ENCODE assay signal across 24 cellular contexts in the genomic region with DNA sequence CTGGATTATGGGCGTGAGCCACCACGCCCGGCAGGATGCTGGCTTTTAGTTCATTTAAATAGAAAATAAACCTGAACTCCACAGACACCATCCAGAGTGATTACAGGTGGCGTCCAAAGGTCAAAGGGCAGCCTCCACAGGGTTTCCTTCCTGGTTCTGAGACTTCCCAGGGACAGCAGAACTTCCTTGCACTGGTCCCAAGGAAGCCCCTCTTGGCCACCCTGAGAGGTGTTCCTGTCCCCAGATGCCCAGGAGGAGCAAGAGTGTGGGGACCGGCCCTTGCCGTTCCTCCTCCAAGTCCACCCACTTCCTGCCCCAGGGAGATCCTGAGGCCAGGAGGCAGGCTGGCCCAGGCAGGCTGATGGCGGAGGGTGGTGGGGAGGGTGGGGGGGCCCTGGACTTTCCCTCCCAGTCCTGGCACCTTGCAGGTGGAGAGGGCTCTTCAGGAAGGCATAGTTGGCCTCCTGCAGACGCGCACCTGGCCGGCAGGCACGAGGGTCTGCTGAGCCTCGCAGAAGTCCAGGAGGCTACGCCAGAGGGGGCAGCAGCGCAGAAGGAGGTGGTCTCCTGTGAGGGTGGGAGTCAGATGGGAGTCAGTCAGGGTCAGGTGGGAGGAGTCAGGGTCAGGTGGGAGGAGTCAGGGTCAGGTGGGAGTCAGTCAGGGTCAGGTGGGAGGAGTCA. TPM values are rescaled to one million over a fixed set of nuclear protein-coding genes. Genes with fewer than 3 reads are reported as not detected.
DNase-seq lines count a peak whose midpoint lies in the region; ATAC-seq and TF ChIP-seq lines count a peak whose summit lies in the region.
"Had no signal": no experiment of that assay in that cellular context is flagged by ENCODE, and none has a peak within 500 bp of the region (broad histone marks: within the 10 kb centered on the region; RNA-seq: fewer than 3 reads in every experiment).

No MANE protein-coding gene starts in this region.

- peaks cover 5% of the 10 kb centered on the region for H3K4me1 Mint-ChIP-seq in T-helper 17 cell
- H3K4me1 Mint-ChIP-seq in effector memory CD8-positive, alpha-beta T cell (ENCODE audit: low read depth in 2 of 2), result peaks cover 3 to 6% of the 10 kb centered on the region in 2 donors
- peaks cover 15% of the 10 kb centered on the region for H3K4me1 Mint-ChIP-seq in stimulated activated memory B cell treated with anti-CD40 and anti-IgM and Interleukin-4, amounts not matched to agents 10 μg/mL and 1 μg/mL and 100 μg/mL, for 72 hours
- H3K4me1 Mint-ChIP-seq in activated naive CD8-positive, alpha-beta T cell treated with anti-CD3 and anti-CD28 coated beads for 36 hours, result no peaks in the 10 kb centered on the region

- DNase-seq in H7 (peak; percentile 85), T-helper 17 cell (no peak), dorsolateral prefrontal cortex (no peak), esophagus squamous epithelium (lab: John Stamatoyannopoulos, UW) (no peak)
- no peak for DNase-seq in effector memory CD8-positive, alpha-beta T cell
- no peak for DNase-seq in activated naive CD8-positive, alpha-beta T cell treated with anti-CD3 and anti-CD28 coated beads for 36 hours
- DNase-seq: C1 segment of cervical spinal cord, GOT3, KG1, NCI-H1048, NCI-H1417, NCI-H1694, NCI-H2081, NCI-H2227 treated with DMSO at 0.1 percent for 48 hours, NCI-H526 treated with DMSO at 0.1 percent for 48 hours, SHP77 treated with DMSO at 0.1 percent for 48 hours had no signal

- H3K4me1 ChIP-seq in esophagus squamous epithelium, result peaks cover 4 to 7% (median 7%) of the 10 kb centered on the region in 3 donors
- H3K4me1 ChIP-seq: Caco-2 had no signal

- H3K4me3 ChIP-seq in H7 (ENCODE audit: insufficient read depth, low read depth, low read length) (no peak overlapping the region), dorsolateral prefrontal cortex (no peak overlapping the region), esophagus squamous epithelium (no peak overlapping the region)
- H3K4me3 ChIP-seq: A549 had no signal

- peaks cover 0 to 1% of the 10 kb centered on the region in 2 donors for H3K9me3 Mint-ChIP-seq in effector memory CD8-positive, alpha-beta T cell
- H3K9me3 Mint-ChIP-seq in stimulated activated memory B cell treated with anti-CD40 and anti-IgM and Interleukin-4, amounts not matched to agents 10 μg/mL and 1 μg/mL and 100 μg/mL, for 72 hours, result peaks cover 3% of the 10 kb centered on the region
- H3K9me3 Mint-ChIP-seq in activated naive CD8-positive, alpha-beta T cell treated with anti-CD3 and anti-CD28 coated beads for 36 hours, result no peaks in the 10 kb centered on the region
- H3K9me3 Mint-ChIP-seq: CD8-positive, alpha-beta T cell had no signal

- intact Hi-C loops in dorsolateral prefrontal cortex (cut with DNase I), result no loop called here
- intact Hi-C loops in esophagus squamous epithelium (cut with DNase I), result no loop called here

- no peak overlapping the region for H3K27ac Mint-ChIP-seq in T-helper 17 cell
- peak overlapping the region; percentile 69 to 88 for H3K27ac Mint-ChIP-seq in effector memory CD8-positive, alpha-beta T cell
- peak overlapping the region; percentile 48 for H3K27ac Mint-ChIP-seq in stimulated activated memory B cell treated with anti-CD40 and anti-IgM and Interleukin-4, amounts not matched to agents 10 μg/mL and 1 μg/mL and 100 μg/mL, for 72 hours
- no peak overlapping the region for H3K27ac Mint-ChIP-seq in activated naive CD8-positive, alpha-beta T cell treated with anti-CD3 and anti-CD28 coated beads for 36 hours
- H3K27ac Mint-ChIP-seq: CD8-positive, alpha-beta T cell had no signal

- H3K27ac ChIP-seq in dorsolateral prefrontal cortex (no peak overlapping the region), esophagus squamous epithelium (no peak overlapping the region)
- H3K27ac ChIP-seq: A549 had no signal

- no peaks in the 10 kb centered on the region for H3K9me3 ChIP-seq in T-helper 17 cell (ENCODE audit: control insufficient read depth, low read length, poor library complexity, severe bottlenecking)
- no peaks in the 10 kb centered on the region for H3K9me3 ChIP-seq in esophagus squamous epithelium
- H3K9me3 ChIP-seq: A549 had no signal

- H3K4me3 Mint-ChIP-seq in T-helper 17 cell, result no peak overlapping the region
- H3K4me3 Mint-ChIP-seq in effector memory CD8-positive, alpha-beta T cell, result peak overlapping the region in 1 of 2 donors; percentile 37
- no peak overlapping the region for H3K4me3 Mint-ChIP-seq in stimulated activated memory B cell treated with anti-CD40 and anti-IgM and Interleukin-4, amounts not matched to agents 10 μg/mL and 1 μg/mL and 100 μg/mL, for 72 hours
- H3K4me3 Mint-ChIP-seq in activated naive CD8-positive, alpha-beta T cell treated with anti-CD3 and anti-CD28 coated beads for 36 hours, result no peak overlapping the region
- H3K4me3 Mint-ChIP-seq: CD8-positive, alpha-beta T cell had no signal

- no peak for TF ChIP-seq CTCF in dorsolateral prefrontal cortex (IDR thresholded peaks at IDR 0.05 in 54 of 56, conservative IDR thresholded peaks at IDR 0.05 in 2 of 56; ENCODE audit: low read depth in 1 of 56, partially characterized antibody in 56 of 56)
- TF ChIP-seq CTCF in esophagus squamous epithelium (IDR thresholded peaks at IDR 0.05), result no peak

- peaks cover 4% of the 10 kb centered on the region for H3K36me3 Mint-ChIP-seq in T-helper 17 cell (ENCODE audit: low read depth)
- H3K36me3 Mint-ChIP-seq in effector memory CD8-positive, alpha-beta T cell (ENCODE audit: insufficient read depth), result peaks cover 17% of the 10 kb centered on the region
- peaks cover 23% of the 10 kb centered on the region for H3K36me3 Mint-ChIP-seq in stimulated activated memory B cell treated with anti-CD40 and anti-IgM and Interleukin-4, amounts not matched to agents 10 μg/mL and 1 μg/mL and 100 μg/mL, for 72 hours
- no peaks in the 10 kb centered on the region for H3K36me3 Mint-ChIP-seq in activated naive CD8-positive, alpha-beta T cell treated with anti-CD3 and anti-CD28 coated beads for 36 hours

- no peak for TF ChIP-seq POLR2A in esophagus squamous epithelium (IDR thresholded peaks at IDR 0.05)

- H3K36me3 ChIP-seq in H7 (replicated peaks; ENCODE audit: control insufficient read depth, insufficient read depth, low read length) (no peaks in the 10 kb centered on the region; the same call in 1 of the 2 replicates), esophagus squamous epithelium (peaks cover 29 to 59% (median 38%) of the 10 kb centered on the region in 3 donors)

- no peaks in the 10 kb centered on the region for H3K27me3 Mint-ChIP-seq in T-helper 17 cell
- H3K27me3 Mint-ChIP-seq in effector memory CD8-positive, alpha-beta T cell, result no peaks in the 10 kb centered on the region
- H3K27me3 Mint-ChIP-seq in stimulated activated memory B cell treated with anti-CD40 and anti-IgM and Interleukin-4, amounts not matched to agents 10 μg/mL and 1 μg/mL and 100 μg/mL, for 72 hours, result no peaks in the 10 kb centered on the region
- no peaks in the 10 kb centered on the region for H3K27me3 Mint-ChIP-seq in activated naive CD8-positive, alpha-beta T cell treated with anti-CD3 and anti-CD28 coated beads for 36 hours

- ATAC-seq in T-helper 17 cell, result peak; percentile 19
- no peak for ATAC-seq in effector memory CD8-positive, alpha-beta T cell (replicated peaks)
- no peak for ATAC-seq in stimulated activated memory B cell treated with anti-CD40 and anti-IgM and Interleukin-4, amounts not matched to agents 10 μg/mL and 1 μg/mL and 100 μg/mL, for 72 hours
- ATAC-seq: A549; CD8-positive, alpha-beta T cell; HCT116; Panc1 had no signal

- WGBS in esophagus squamous epithelium, 2 donors, result 93 to 100% methylated on average over 7 to 10 of the region's 14 CpGs

- H3K27me3 ChIP-seq in H7 (ENCODE audit: control insufficient read depth, insufficient read depth, low read length) (peaks cover 3% of the 10 kb centered on the region), dorsolateral prefrontal cortex (peaks cover 0 to 5% (median 0%) of the 10 kb centered on the region in 45 donors), esophagus squamous epithelium (peaks cover 0 to 8% (median 0%) of the 10 kb centered on the region in 4 donors)

RNA-seq across cellular contexts. Expression of gene FNDC11, which starts 5.0 kb away (rescaled TPM):
- 6.4 and 8.0 TPM in 2 replicates for total RNA-seq in H7 (2014; rRNA removed; shearing (Covaris generic))
- total RNA-seq in T-helper 17 cell (under 1 TPM; 0.44 to 0.99 TPM), dorsolateral prefrontal cortex (1 to 10 TPM in 3 of 120 experiments, under 1 TPM in 50, not detected in 67; 0.13 to 2.1 (median 0.39) TPM), esophagus squamous epithelium (under 1 TPM in 1 of 4 donors, not detected in 3; under 0.01 TPM)
- under 1 TPM; 0.10 to 0.20 TPM for total RNA-seq in activated naive CD8-positive, alpha-beta T cell treated with anti-CD3 and anti-CD28 coated beads for 36 hours
- total RNA-seq: Caco-2, HT1080 had no signal

RNA-seq across cellular contexts. Expression of gene SRMS, which starts 11.4 kb away (rescaled TPM):
- 0.21 and 0.33 TPM in 2 replicates for total RNA-seq in H7 (2014; rRNA removed; shearing (Covaris generic))
- not detected for total RNA-seq in T-helper 17 cell
- not detected for total RNA-seq in activated naive CD8-positive, alpha-beta T cell treated with anti-CD3 and anti-CD28 coated beads for 36 hours
- not detected for total RNA-seq in dorsolateral prefrontal cortex
- not detected for total RNA-seq in esophagus squamous epithelium
- total RNA-seq: Caco-2; CD8-positive, alpha-beta T cell; HT1080; NCI-H460 had no signal

RNA-seq across cellular contexts. Expression of gene HELZ2, which starts 15.1 kb away (rescaled TPM):
- 20.1 and 27.5 TPM in 2 replicates for total RNA-seq in H7 (2014; rRNA removed; shearing (Covaris generic))
- total RNA-seq in T-helper 17 cell, result 10 to 100 TPM; 48.0 to 54.8 TPM
- total RNA-seq in activated naive CD8-positive, alpha-beta T cell treated with anti-CD3 and anti-CD28 coated beads for 36 hours, result 10 to 100 TPM; 22.2 to 22.6 TPM
- total RNA-seq in dorsolateral prefrontal cortex, result 10 to 100 TPM in 39 of 120 experiments, 1 to 10 TPM in 81; 3.1 to 36.9 (median 8.3) TPM
- total RNA-seq in esophagus squamous epithelium, result 10 to 100 TPM; 23.7 to 37.6 (median 31.2) TPM

RNA-seq across cellular contexts. Expression of gene PTK6, which starts 21.8 kb away (rescaled TPM):
- total RNA-seq in H7 (2014; rRNA removed; shearing (Covaris generic)), result 0.14 and 0.30 TPM in 2 replicates
- total RNA-seq in T-helper 17 cell (under 1 TPM; 0.50 to 0.80 TPM), dorsolateral prefrontal cortex (under 1 TPM in 66 of 120 experiments, not detected in 54; 0.13 to 0.64 (median 0.24) TPM), esophagus squamous epithelium (100 to 1,000 TPM in 1 of 4 donors, 10 to 100 TPM in 3; 40.8 to 133 (median 49.7) TPM)
- total RNA-seq in activated naive CD8-positive, alpha-beta T cell treated with anti-CD3 and anti-CD28 coated beads for 36 hours, result under 1 TPM; 0.16 to 0.26 TPM
- total RNA-seq: HT1080 had no signal

RNA-seq across cellular contexts. Expression of gene PPDPF, which starts 38.4 kb away (rescaled TPM):
- total RNA-seq in H7 (2014; rRNA removed; shearing (Covaris generic)), result 79.7 and 94.2 TPM in 2 replicates
- total RNA-seq in T-helper 17 cell, result 100 to 1,000 TPM; 149 to 271 TPM
- 100 to 1,000 TPM; 128 to 136 TPM for total RNA-seq in activated naive CD8-positive, alpha-beta T cell treated with anti-CD3 and anti-CD28 coated beads for 36 hours
- total RNA-seq in dorsolateral prefrontal cortex, result 100 to 1,000 TPM in 110 of 120 experiments, 10 to 100 TPM in 10; 80.2 to 340 (median 148) TPM
- total RNA-seq in esophagus squamous epithelium, result 100 to 1,000 TPM; 142 to 613 (median 338) TPM

Comparison
In these comparisons a context has a peak if more than half of its experiments do, and no peak if none do; other contexts are left out.
1. H3K27ac Mint-ChIP-seq: peak in effector memory CD8-positive, alpha-beta T cell (2 of 2) and stimulated activated memory B cell treated with anti-CD40 and anti-IgM and Interleukin-4, amounts not matched to agents 10 μg/mL and 1 μg/mL and 100 μg/mL, for 72 hours (single experiment); none in T-helper 17 cell (single experiment) and activated naive CD8-positive, alpha-beta T cell treated with anti-CD3 and anti-CD28 coated beads for 36 hours (single experiment).